8 cellular contexts compared by ENCODE assay signal in the genomic region with DNA sequence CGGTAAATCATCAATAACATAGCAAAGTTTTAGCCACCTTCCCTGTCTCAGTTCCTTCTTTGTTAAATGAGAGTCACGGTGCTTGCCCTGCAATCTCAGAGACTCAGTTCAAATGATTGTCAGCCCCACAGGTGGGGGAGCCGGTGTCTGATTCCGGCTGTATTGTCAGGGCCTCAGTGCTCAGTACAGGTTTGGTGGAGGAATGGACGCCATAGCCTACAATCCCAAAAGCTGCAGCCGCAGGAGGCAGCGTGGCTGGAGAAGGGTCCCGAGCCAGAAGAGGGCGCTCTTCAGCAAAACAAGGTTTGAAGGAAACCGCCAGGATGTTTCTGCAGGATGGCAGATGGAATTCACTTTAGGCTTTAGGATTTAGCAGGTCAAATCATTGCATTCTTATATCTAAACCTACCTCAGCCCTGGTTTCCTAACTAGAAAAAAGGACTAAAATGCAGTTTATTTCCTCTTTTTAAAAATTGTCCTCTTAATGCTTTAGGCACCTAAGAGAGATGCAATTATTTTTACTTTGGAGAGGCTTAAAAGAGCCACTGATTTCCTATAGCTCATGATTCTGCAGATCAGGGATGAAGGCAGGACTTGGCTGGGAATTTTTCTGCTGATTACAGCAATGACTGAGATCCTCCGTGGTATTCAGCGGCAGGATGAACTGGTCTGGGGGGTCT. TPM values are rescaled to one million over a fixed set of nuclear protein-coding genes. Genes with fewer than 3 reads are reported as not detected.
DNase-seq lines count a peak whose midpoint lies in the region; ATAC-seq, FAIRE-seq and TF ChIP-seq lines count a peak whose summit lies in the region.

No MANE protein-coding gene starts in this region.

- no peak overlapping the region for H3K4me2 ChIP-seq in Loucy (ENCODE audit: low read depth, low read length, poor library complexity, severe bottlenecking)
- H3K4me2 ChIP-seq in neural cell (ENCODE audit: low read length) = no peak overlapping the region

- no peak overlapping the region for H3K27ac ChIP-seq in neural cell (ENCODE audit: low read length)
- no peak overlapping the region for H3K27ac ChIP-seq in thoracic aorta

- peak; percentile 85 for DNase-seq in Daoy (ENCODE audit: low read depth)
- peak; percentile 7 for DNase-seq in RCC 7860 (ENCODE audit: low spot score)
- peak; percentile 54 for DNase-seq in activated T-helper 1 cell treated with Interleukin-2 at 50 U/mL for 16 hours (ENCODE audit: low read depth)
- DNase-seq in fibroblast of peridontal ligament (ENCODE audit: extremely low read depth) = peak; percentile 86
- DNase-seq in thoracic aorta (ENCODE audit: low spot score) = no peak

- H3K27me3 ChIP-seq in Loucy (ENCODE audit: insufficient read depth, low read length, poor library complexity, severe bottlenecking) (no peaks in the 10 kb centered on the region), neural cell (ENCODE audit: insufficient read depth, low read depth, low read length) (no peaks in the 10 kb centered on the region), thoracic aorta (replicated peaks; ENCODE audit: insufficient read depth) (no peaks in the 10 kb centered on the region)

- FAIRE-seq in RCC 7860 (lab: Jason Lieb, UNC) = no peak

- H3K9me3 ChIP-seq in Loucy (ENCODE audit: insufficient read depth, low read depth, low read length) (no peaks in the 10 kb centered on the region), neural cell (ENCODE audit: low read length) (no peaks in the 10 kb centered on the region), thoracic aorta (no peaks in the 10 kb centered on the region)

- H3F3A ChIP-seq in Loucy (ENCODE audit: low read depth) (no peaks in the 10 kb centered on the region), neural cell (ENCODE audit: insufficient read depth, low read length, poor library complexity, severe bottlenecking) (no peaks in the 10 kb centered on the region)

- TF ChIP-seq CTCF in Loucy (conservative IDR thresholded peaks at IDR 0.05; ENCODE audit: low read length) (peak; percentile 97), neural cell (IDR thresholded peaks at IDR 0.05; ENCODE audit: poor library complexity, severe bottlenecking) (peak; percentile 94), thoracic aorta (IDR thresholded peaks at IDR 0.05) (peak; percentile 85)

- no peaks in the 10 kb centered on the region for H3K9me2 ChIP-seq in Loucy (replicated peaks; ENCODE audit: low read depth, low read length)
- H3K9me2 ChIP-seq in neural cell (ENCODE audit: insufficient read depth, low read length) = no peaks in the 10 kb centered on the region

- no peaks in the 10 kb centered on the region for H3K36me3 ChIP-seq in Loucy (ENCODE audit: insufficient read depth, low read length)
- H3K36me3 ChIP-seq in neural cell (ENCODE audit: insufficient read depth, low read length) = no peaks in the 10 kb centered on the region
- no peaks in the 10 kb centered on the region for H3K36me3 ChIP-seq in thoracic aorta

- no peak for TF ChIP-seq EP300 in neural cell (conservative IDR thresholded peaks at IDR 0.05; ENCODE audit: poor library complexity, severe bottlenecking)

- H4K20me1 ChIP-seq in Loucy (ENCODE audit: insufficient read depth, low read length, poor library complexity, severe bottlenecking) (no peaks in the 10 kb centered on the region), neural cell (ENCODE audit: insufficient read depth) (no peaks in the 10 kb centered on the region)

- H3K4me3 ChIP-seq in Loucy (ENCODE audit: low read length, poor library complexity, severe bottlenecking) (no peak overlapping the region), neural cell (ENCODE audit: low read length) (no peak overlapping the region), thoracic aorta (no peak overlapping the region)

- H3K79me2 ChIP-seq in Loucy (ENCODE audit: insufficient read depth, low read length) = no peaks in the 10 kb centered on the region
- no peaks in the 10 kb centered on the region for H3K79me2 ChIP-seq in neural cell (replicated peaks; ENCODE audit: insufficient read depth, low read length)

- peaks cover 8% of the 10 kb centered on the region for H3K4me1 ChIP-seq in Loucy (ENCODE audit: insufficient read depth, low read length, poor library complexity, severe bottlenecking)
- H3K4me1 ChIP-seq in thoracic aorta (ENCODE audit: control insufficient read depth in 1 of 2, low read depth in 2 of 2) = peaks cover 0 to 25% of the 10 kb centered on the region in 2 donors

- H2AFZ ChIP-seq in Loucy (ENCODE audit: low read length) = peak overlapping the region; percentile 78
- H2AFZ ChIP-seq in neural cell (ENCODE audit: low read depth, low read length) = no peak overlapping the region

- H3K9ac ChIP-seq in Loucy (ENCODE audit: low read depth, low read length, poor library complexity, severe bottlenecking) (no peak overlapping the region), neural cell (ENCODE audit: low read length) (peak overlapping the region; percentile 21)

- TF ChIP-seq RAD21 in neural cell (conservative IDR thresholded peaks at IDR 0.05) = peak; percentile 92

- ATAC-seq in thoracic aorta (ENCODE audit: insufficient number of reproducible peaks, low FRiP score, low read depth) (no peak), GM18861 (IDR thresholded peaks at IDR 0.05; ENCODE audit: unreplicated experiment) (no peak)

TF ChIP-seq in neural cell, 6 proteins besides CTCF, POLR2A, EP300 and RAD21:
- no peak for TF ChIP-seq POLR2AphosphoS5 (IDR thresholded peaks at IDR 0.05)
- TF ChIP-seq MXI1 (conservative IDR thresholded peaks at IDR 0.05; ENCODE audit: poor library complexity, severe bottlenecking) = no peak
- peak; percentile 98 for TF ChIP-seq SMC3 (conservative IDR thresholded peaks at IDR 0.05; ENCODE audit: poor library complexity)

RNA-seq across cellular contexts. Expression of gene FOS, which starts 29.2 kb away (rescaled TPM):
- total RNA-seq in Daoy (2014; rRNA removed; shearing (Covaris generic)) = 8.8 and 9.1 TPM in 2 replicates
- polyA plus RNA-seq in neural cell = 266 and 296 TPM in 2 replicates
- 149 and 226 TPM in 2 replicates for polyA minus RNA-seq in neural cell
- 1,000 to 10,000 TPM in 1 of 2 donors, 100 to 1,000 TPM in 1; 358 to 3,038 TPM for total RNA-seq in thoracic aorta

Comparison
In these comparisons a context has a peak if more than half of its experiments do, and no peak if none do; other contexts are left out.
1. RNA of gene FOS, which starts 29.2 kb away (total RNA-seq): 358 to 3,038 TPM in thoracic aorta; 8.8 to 9.1 TPM in Daoy; every median in the first group is over 10 times any median in the second.
2. Peak in every context shown above with its lines, with median percentiles within 50 percentile points of each other: CTCF ChIP-seq.